In the genomic region with DNA sequence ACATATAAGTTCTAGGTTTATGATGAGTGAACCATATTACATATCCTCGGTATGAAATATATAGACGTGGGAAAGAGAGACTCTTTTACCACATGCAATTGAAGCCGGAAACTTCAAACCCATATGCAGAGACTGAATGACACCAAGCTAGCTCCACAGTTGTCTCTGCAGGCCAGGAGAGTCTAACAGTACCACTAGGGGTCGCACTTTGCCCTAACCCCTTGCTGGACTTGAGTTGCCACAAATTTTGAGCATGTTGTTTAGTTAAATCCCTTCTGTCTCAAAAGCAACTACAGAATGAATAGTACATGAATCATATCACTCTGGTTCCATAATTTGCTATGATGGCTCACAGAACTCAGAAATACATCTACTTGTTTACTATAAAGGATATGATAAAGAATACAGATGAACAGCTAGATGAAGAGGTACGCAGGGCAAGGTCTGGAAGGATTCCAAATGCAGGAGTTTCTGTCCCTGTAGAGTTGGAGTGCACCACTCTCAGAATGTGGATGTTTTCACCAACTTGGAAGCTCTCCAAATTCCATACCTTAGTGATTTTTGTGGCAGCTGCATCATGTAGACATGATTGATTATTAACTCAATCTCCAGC, we compare ENCODE assay signal across 8 cellular contexts.
A peak's percentile ranks its signal among the peaks of the same experiment; 100 is the strongest.
DNase-seq lines count a peak whose midpoint lies in the region; ATAC-seq lines count a peak whose summit lies in the region.

No MANE protein-coding gene starts in this region.

- no peak overlapping the region for H3K4me3 Mint-ChIP-seq in activated T-cell treated with anti-CD3 and anti-CD28 coated beads, Interleukin-2, amount 50 U/mL, for 4 hours

- no peaks in the 10 kb centered on the region for H3K36me3 Mint-ChIP-seq in activated T-cell treated with anti-CD3 and anti-CD28 coated beads, Interleukin-2, amount 50 U/mL, for 4 hours (ENCODE audit: insufficient read depth)

- ATAC-seq in GM18870 (IDR thresholded peaks at IDR 0.05; ENCODE audit: unreplicated experiment) (peak; percentile 72), HG03103 (IDR thresholded peaks at IDR 0.05; ENCODE audit: low read depth, unreplicated experiment) (peak; percentile 93)
- peak; percentile 54 to 62 for ATAC-seq in activated T-cell treated with anti-CD3 and anti-CD28 coated beads, Interleukin-2, amount 50 U/mL, for 4 hours

- H3K27me3 Mint-ChIP-seq in activated T-cell treated with anti-CD3 and anti-CD28 coated beads, Interleukin-2, amount 50 U/mL, for 4 hours (ENCODE audit: low read depth), result peaks cover 13% of the 10 kb centered on the region

- H3K4me1 Mint-ChIP-seq in activated T-cell treated with anti-CD3 and anti-CD28 coated beads, Interleukin-2, amount 50 U/mL, for 4 hours (ENCODE audit: low read depth), result no peaks in the 10 kb centered on the region

- no peaks in the 10 kb centered on the region for H3K9me3 Mint-ChIP-seq in activated T-cell treated with anti-CD3 and anti-CD28 coated beads, Interleukin-2, amount 50 U/mL, for 4 hours

- DNase-seq in COLO829 (ENCODE audit: low spot score) (peak; percentile 51), NOMO-1 treated with DMSO at 0.1 percent for 48 hours (lab: John Stamatoyannopoulos, UW; ENCODE audit: unreplicated experiment) (peak; percentile 16), hepatic stellate cell (ENCODE audit: low spot score) (peak; percentile 18), anterior cingulate cortex (lab: John Stamatoyannopoulos, UW) (no peak)
- peak; percentile 20 for DNase-seq in activated T-cell treated with anti-CD3 and anti-CD28 coated beads, Interleukin-2, amount 50 U/mL, for 4 hours
- DNase-seq in stimulated activated CD4-positive, alpha-beta T cell treated with anti-CD3 and anti-CD28 coated beads, Interleukin-4, amount 100 ng/mL, for 1 hour, result peak; percentile 37

Comparison
In these comparisons a context has a peak if more than half of its experiments do, and no peak if none do; other contexts are left out.
1. DNase-seq: peak in COLO829 (single experiment), NOMO-1 treated with DMSO at 0.1 percent for 48 hours (single experiment), activated T-cell treated with anti-CD3 and anti-CD28 coated beads, Interleukin-2, amount 50 U/mL, for 4 hours (single experiment), hepatic stellate cell (single experiment) and stimulated activated CD4-positive, alpha-beta T cell treated with anti-CD3 and anti-CD28 coated beads, Interleukin-4, amount 100 ng/mL, for 1 hour (single experiment); none in anterior cingulate cortex (0 of 58).
2. Peak in every context shown above with its lines, with median percentiles within 50 percentile points of each other: ATAC-seq.